ENCODE assay signal across 9 cellular contexts in the genomic region with DNA sequence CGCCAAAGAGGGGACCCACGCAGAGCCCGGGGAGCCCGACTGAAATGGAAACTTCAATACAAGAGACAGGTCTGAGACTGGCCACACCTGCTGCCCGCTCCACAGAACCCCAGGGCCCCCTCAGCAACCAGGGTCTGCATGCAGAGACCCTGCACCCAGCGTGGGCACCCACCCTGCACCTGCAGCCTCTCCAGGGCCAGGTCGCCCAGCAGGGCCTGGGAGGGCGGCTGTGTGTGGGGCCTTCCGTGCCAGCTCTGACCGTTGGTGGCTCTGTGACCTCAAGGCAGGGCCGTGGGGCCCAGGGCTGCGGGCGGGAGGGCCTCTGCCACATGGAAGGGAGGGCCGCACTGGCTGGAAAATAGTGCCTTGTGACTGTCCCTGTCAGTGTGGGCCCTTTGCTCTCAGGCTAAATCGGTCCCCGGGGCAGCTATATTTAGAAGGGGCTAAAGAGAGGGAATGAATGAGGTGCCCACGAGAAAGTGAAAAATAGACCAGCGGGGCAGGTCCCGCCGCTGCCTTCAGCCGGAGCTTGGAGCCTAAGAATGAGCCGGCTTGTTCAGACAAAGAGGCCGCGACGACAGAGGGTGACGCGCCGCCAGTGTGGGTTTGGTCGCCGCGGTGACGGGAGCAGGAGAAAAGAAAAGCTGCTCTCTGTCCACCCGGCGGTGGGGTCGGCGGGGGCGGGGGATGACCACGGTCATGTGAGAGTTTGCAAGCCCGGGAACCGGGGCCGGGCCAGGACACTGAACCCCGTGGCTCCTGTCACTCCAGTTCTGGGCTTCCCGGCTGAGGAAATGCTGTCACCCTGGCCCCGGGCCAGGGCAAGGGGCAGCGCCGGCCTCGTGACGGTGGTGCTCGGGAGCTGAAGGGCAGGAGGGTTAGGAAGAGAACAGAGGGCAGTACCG.
DNase-seq lines count a peak whose midpoint lies in the region; ATAC-seq lines count a peak whose summit lies in the region.
"Had no signal": no experiment of that assay in that cellular context is flagged by ENCODE, and none has a peak within 500 bp of the region (broad histone marks: within the 10 kb centered on the region; RNA-seq: fewer than 3 reads in every experiment).

No MANE protein-coding gene starts in this region.

- peak overlapping the region; percentile 98 for H3K27ac ChIP-seq in angular gyrus (ENCODE audit: low read depth, low read length)
- peak overlapping the region; percentile 52 for H3K27ac ChIP-seq in rectal smooth muscle tissue (ENCODE audit: low read depth, low read length)

- no peak for ATAC-seq in HG03097 (IDR thresholded peaks at IDR 0.05; ENCODE audit: low FRiP score, unreplicated experiment)

- no peaks in the 10 kb centered on the region for H3K27me3 ChIP-seq in H7 (ENCODE audit: control insufficient read depth, insufficient read depth, low read length)
- no peaks in the 10 kb centered on the region for H3K27me3 ChIP-seq in iPS-15b (ENCODE audit: control insufficient read depth, insufficient read depth, low read length)
- H3K27me3 ChIP-seq in rectal smooth muscle tissue (ENCODE audit: control insufficient read depth, insufficient read depth, low read length): no peaks in the 10 kb centered on the region

- DNase-seq in H7 (peak; percentile 77), AG08395 (ENCODE audit: low spot score) (no peak), NAMALWA (ENCODE audit: low spot score) (no peak)
- DNase-seq in activated CD4-positive, alpha-beta T cell treated with anti-CD3 and anti-CD28 coated beads, Interleukin-2, amount 50 U/mL, for 1 hour: no peak
- DNase-seq: OCI-M1 had no signal

- H3K9ac ChIP-seq in iPS-15b (ENCODE audit: low read depth, low read length) (peak overlapping the region; percentile 5), rectal smooth muscle tissue (ENCODE audit: low read length) (no peak overlapping the region)

- no peaks in the 10 kb centered on the region for H3K36me3 ChIP-seq in H7 (replicated peaks; ENCODE audit: control insufficient read depth, insufficient read depth, low read length)
- no peaks in the 10 kb centered on the region for H3K36me3 ChIP-seq in iPS-15b (ENCODE audit: control insufficient read depth, insufficient read depth, low read length)
- no peaks in the 10 kb centered on the region for H3K36me3 ChIP-seq in rectal smooth muscle tissue (ENCODE audit: control insufficient read depth, insufficient read depth, low read length)

- H3K9me3 ChIP-seq in iPS-15b (ENCODE audit: control insufficient read depth, insufficient read depth, low read length): no peaks in the 10 kb centered on the region

- H3K4me3 ChIP-seq in H7 (ENCODE audit: insufficient read depth, low read depth, low read length): no peak overlapping the region
- H3K4me3 ChIP-seq in iPS-15b (ENCODE audit: low read depth, low read length): no peak overlapping the region
- H3K4me3 ChIP-seq in rectal smooth muscle tissue (ENCODE audit: low read length): no peak overlapping the region

- H3K4me1 ChIP-seq in iPS-15b (ENCODE audit: control insufficient read depth, insufficient read depth, low read length) (peaks cover 9% of the 10 kb centered on the region), rectal smooth muscle tissue (ENCODE audit: control insufficient read depth, insufficient read depth, low read length) (peaks cover 24% of the 10 kb centered on the region)
